In genomic region chr14:89417111-89417468, GRCh38 we compare ENCODE assay signal across 1 cellular context.
TF ChIP-seq lines count a peak whose summit lies in the region.

A gene with protein sequence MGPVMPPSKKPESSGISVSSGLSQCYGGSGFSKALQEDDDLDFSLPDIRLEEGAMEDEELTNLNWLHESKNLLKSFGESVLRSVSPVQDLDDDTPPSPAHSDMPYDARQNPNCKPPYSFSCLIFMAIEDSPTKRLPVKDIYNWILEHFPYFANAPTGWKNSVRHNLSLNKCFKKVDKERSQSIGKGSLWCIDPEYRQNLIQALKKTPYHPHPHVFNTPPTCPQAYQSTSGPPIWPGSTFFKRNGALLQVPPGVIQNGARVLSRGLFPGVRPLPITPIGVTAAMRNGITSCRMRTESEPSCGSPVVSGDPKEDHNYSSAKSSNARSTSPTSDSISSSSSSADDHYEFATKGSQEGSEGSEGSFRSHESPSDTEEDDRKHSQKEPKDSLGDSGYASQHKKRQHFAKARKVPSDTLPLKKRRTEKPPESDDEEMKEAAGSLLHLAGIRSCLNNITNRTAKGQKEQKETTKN (minus strand): TSS chr14:89417233. CDS start chr14:89412476, 4,757 bp downstream.

TF ChIP-seq in HepG2, 621 proteins besides CTCF, POLR2A, EP300 and RAD21 (continued from another document and continues in another):
- TF ChIP-seq NONO (IDR thresholded peaks at IDR 0.05) (no peak), NONO (CRISPR knock-in tag; conservative IDR thresholded peaks at IDR 0.05) (peak; percentile 60; the same call in 1 of the 2 replicates), NFATC3 (CRISPR knock-in tag; IDR thresholded peaks at IDR 0.05) (no peak), ASH2L (IDR thresholded peaks at IDR 0.05; ENCODE audit: insufficient read length, low read depth, low read length) (no peak), EEA1 (CRISPR knock-in tag; IDR thresholded peaks at IDR 0.05; ENCODE audit: borderline replicate concordance) (no peak), ZNF530 (CRISPR knock-in tag; IDR thresholded peaks at IDR 0.05; ENCODE audit: low read depth) (no peak), ZFP37 (CRISPR knock-in tag; IDR thresholded peaks at IDR 0.05; ENCODE audit: borderline replicate concordance) (no peak), SOX13 (IDR thresholded peaks at IDR 0.05) (no peak), SOX13 (CRISPR knock-in tag; conservative IDR thresholded peaks at IDR 0.05 in 1 of 2, IDR thresholded peaks at IDR 0.05 in 1 of 2) (peak in 1 of 2 experiments; percentile 50; a peak in 1 of 4 replicates), SMAD9 (CRISPR knock-in tag; IDR thresholded peaks at IDR 0.05) (no peak), MTA3 (CRISPR knock-in tag; IDR thresholded peaks at IDR 0.05) (no peak), ZNF605 (CRISPR knock-in tag; IDR thresholded peaks at IDR 0.05) (no peak), RXRA (CRISPR knock-in tag; IDR thresholded peaks at IDR 0.05) (no peak), MAF1 (CRISPR knock-in tag; IDR thresholded peaks at IDR 0.05; ENCODE audit: borderline replicate concordance) (no peak), ZNF326 (CRISPR knock-in tag; IDR thresholded peaks at IDR 0.05; ENCODE audit: borderline replicate concordance) (no peak), SKIL (CRISPR knock-in tag; IDR thresholded peaks at IDR 0.05; ENCODE audit: borderline replicate concordance) (peak; percentile 68), DMAP1 (CRISPR knock-in tag; IDR thresholded peaks at IDR 0.05) (no peak), SYNCRIP (IDR thresholded peaks at IDR 0.05; ENCODE audit: insufficient read depth, low read depth, low read length) (no peak), RORA (CRISPR knock-in tag; IDR thresholded peaks at IDR 0.05) (no peak), ZNF549 (CRISPR knock-in tag; IDR thresholded peaks at IDR 0.05) (no peak), ZNF264 (CRISPR knock-in tag; IDR thresholded peaks at IDR 0.05) (no peak), ZNF282 (IDR thresholded peaks at IDR 0.05; ENCODE audit: partially characterized antibody) (no peak), NR2F6 (IDR thresholded peaks at IDR 0.05) (peak; percentile 28; the same call in 1 of the 2 replicates), NR2F6 (CRISPR knock-in tag; IDR thresholded peaks at IDR 0.05) (no peak), ZKSCAN1 (IDR thresholded peaks at IDR 0.05; ENCODE audit: low read length) (no peak), SRSF1 (optimal IDR thresholded peaks at IDR 0.05; ENCODE audit: low read depth, low read length) (no peak), FOSL1 (CRISPR knock-in tag; IDR thresholded peaks at IDR 0.05; ENCODE audit: borderline replicate concordance) (no peak), SNAPC2 (CRISPR knock-in tag; IDR thresholded peaks at IDR 0.05) (no peak), ZNF34 (CRISPR knock-in tag; IDR thresholded peaks at IDR 0.05; ENCODE audit: borderline replicate concordance) (no peak), MAZ (IDR thresholded peaks at IDR 0.05; ENCODE audit: borderline replicate concordance, low read depth, low read length) (peak; percentile 99), MAZ (CRISPR knock-in tag; IDR thresholded peaks at IDR 0.05; ENCODE audit: low read depth) (0 out of 2 replicates have a peak, but pooled peaks have one; percentile 41), MIXL1 (CRISPR knock-in tag; IDR thresholded peaks at IDR 0.05) (no peak), ZBTB3 (CRISPR knock-in tag; IDR thresholded peaks at IDR 0.05; ENCODE audit: borderline replicate concordance, low read depth) (no peak), SALL2 (CRISPR knock-in tag; IDR thresholded peaks at IDR 0.05) (0 out of 2 replicates have a peak, but pooled peaks have one; percentile 21), HDAC2 (CRISPR knock-in tag; IDR thresholded peaks at IDR 0.05) (0 out of 2 replicates have a peak, but pooled peaks have one; percentile 3)
- TF ChIP-seq, protein P1, sequence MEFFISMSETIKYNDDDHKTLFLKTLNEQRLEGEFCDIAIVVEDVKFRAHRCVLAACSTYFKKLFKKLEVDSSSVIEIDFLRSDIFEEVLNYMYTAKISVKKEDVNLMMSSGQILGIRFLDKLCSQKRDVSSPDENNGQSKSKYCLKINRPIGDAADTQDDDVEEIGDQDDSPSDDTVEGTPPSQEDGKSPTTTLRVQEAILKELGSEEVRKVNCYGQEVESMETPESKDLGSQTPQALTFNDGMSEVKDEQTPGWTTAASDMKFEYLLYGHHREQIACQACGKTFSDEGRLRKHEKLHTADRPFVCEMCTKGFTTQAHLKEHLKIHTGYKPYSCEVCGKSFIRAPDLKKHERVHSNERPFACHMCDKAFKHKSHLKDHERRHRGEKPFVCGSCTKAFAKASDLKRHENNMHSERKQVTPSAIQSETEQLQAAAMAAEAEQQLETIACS (CRISPR knock-in tag; IDR thresholded peaks at IDR 0.05): no peak; the same call in 1 of the 2 replicates
- TF ChIP-seq, protein P2, sequence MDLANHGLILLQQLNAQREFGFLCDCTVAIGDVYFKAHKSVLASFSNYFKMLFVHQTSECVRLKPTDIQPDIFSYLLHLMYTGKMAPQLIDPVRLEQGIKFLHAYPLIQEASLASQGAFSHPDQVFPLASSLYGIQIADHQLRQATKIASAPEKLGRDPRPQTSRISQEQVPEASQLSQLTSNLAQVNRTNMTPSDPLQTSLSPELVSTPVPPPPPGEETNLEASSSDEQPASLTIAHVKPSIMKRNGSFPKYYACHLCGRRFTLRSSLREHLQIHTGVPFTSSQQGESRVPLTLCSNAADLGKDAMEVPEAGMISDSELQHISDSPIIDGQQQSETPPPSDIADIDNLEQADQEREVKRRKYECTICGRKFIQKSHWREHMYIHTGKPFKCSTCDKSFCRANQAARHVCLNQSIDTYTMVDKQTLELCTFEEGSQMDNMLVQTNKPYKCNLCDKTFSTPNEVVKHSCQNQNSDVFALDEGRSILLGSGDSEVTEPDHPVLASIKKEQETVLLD (CRISPR knock-in tag; IDR thresholded peaks at IDR 0.05; ENCODE audit: low read depth): 0 out of 2 replicates have a peak, but pooled peaks have one; percentile 16
- TF ChIP-seq, protein P3, sequence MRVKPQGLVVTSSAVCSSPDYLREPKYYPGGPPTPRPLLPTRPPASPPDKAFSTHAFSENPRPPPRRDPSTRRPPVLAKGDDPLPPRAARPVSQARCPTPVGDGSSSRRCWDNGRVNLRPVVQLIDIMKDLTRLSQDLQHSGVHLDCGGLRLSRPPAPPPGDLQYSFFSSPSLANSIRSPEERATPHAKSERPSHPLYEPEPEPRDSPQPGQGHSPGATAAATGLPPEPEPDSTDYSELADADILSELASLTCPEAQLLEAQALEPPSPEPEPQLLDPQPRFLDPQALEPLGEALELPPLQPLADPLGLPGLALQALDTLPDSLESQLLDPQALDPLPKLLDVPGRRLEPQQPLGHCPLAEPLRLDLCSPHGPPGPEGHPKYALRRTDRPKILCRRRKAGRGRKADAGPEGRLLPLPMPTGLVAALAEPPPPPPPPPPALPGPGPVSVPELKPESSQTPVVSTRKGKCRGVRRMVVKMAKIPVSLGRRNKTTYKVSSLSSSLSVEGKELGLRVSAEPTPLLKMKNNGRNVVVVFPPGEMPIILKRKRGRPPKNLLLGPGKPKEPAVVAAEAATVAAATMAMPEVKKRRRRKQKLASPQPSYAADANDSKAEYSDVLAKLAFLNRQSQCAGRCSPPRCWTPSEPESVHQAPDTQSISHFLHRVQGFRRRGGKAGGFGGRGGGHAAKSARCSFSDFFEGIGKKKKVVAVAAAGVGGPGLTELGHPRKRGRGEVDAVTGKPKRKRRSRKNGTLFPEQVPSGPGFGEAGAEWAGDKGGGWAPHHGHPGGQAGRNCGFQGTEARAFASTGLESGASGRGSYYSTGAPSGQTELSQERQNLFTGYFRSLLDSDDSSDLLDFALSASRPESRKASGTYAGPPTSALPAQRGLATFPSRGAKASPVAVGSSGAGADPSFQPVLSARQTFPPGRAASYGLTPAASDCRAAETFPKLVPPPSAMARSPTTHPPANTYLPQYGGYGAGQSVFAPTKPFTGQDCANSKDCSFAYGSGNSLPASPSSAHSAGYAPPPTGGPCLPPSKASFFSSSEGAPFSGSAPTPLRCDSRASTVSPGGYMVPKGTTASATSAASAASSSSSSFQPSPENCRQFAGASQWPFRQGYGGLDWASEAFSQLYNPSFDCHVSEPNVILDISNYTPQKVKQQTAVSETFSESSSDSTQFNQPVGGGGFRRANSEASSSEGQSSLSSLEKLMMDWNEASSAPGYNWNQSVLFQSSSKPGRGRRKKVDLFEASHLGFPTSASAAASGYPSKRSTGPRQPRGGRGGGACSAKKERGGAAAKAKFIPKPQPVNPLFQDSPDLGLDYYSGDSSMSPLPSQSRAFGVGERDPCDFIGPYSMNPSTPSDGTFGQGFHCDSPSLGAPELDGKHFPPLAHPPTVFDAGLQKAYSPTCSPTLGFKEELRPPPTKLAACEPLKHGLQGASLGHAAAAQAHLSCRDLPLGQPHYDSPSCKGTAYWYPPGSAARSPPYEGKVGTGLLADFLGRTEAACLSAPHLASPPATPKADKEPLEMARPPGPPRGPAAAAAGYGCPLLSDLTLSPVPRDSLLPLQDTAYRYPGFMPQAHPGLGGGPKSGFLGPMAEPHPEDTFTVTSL (CRISPR knock-in tag; IDR thresholded peaks at IDR 0.05; ENCODE audit: borderline replicate concordance): no peak
- TF ChIP-seq, protein P4, sequence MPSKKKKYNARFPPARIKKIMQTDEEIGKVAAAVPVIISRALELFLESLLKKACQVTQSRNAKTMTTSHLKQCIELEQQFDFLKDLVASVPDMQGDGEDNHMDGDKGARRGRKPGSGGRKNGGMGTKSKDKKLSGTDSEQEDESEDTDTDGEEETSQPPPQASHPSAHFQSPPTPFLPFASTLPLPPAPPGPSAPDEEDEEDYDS (CRISPR knock-in tag; IDR thresholded peaks at IDR 0.05): no peak
- TF ChIP-seq, protein P5, sequence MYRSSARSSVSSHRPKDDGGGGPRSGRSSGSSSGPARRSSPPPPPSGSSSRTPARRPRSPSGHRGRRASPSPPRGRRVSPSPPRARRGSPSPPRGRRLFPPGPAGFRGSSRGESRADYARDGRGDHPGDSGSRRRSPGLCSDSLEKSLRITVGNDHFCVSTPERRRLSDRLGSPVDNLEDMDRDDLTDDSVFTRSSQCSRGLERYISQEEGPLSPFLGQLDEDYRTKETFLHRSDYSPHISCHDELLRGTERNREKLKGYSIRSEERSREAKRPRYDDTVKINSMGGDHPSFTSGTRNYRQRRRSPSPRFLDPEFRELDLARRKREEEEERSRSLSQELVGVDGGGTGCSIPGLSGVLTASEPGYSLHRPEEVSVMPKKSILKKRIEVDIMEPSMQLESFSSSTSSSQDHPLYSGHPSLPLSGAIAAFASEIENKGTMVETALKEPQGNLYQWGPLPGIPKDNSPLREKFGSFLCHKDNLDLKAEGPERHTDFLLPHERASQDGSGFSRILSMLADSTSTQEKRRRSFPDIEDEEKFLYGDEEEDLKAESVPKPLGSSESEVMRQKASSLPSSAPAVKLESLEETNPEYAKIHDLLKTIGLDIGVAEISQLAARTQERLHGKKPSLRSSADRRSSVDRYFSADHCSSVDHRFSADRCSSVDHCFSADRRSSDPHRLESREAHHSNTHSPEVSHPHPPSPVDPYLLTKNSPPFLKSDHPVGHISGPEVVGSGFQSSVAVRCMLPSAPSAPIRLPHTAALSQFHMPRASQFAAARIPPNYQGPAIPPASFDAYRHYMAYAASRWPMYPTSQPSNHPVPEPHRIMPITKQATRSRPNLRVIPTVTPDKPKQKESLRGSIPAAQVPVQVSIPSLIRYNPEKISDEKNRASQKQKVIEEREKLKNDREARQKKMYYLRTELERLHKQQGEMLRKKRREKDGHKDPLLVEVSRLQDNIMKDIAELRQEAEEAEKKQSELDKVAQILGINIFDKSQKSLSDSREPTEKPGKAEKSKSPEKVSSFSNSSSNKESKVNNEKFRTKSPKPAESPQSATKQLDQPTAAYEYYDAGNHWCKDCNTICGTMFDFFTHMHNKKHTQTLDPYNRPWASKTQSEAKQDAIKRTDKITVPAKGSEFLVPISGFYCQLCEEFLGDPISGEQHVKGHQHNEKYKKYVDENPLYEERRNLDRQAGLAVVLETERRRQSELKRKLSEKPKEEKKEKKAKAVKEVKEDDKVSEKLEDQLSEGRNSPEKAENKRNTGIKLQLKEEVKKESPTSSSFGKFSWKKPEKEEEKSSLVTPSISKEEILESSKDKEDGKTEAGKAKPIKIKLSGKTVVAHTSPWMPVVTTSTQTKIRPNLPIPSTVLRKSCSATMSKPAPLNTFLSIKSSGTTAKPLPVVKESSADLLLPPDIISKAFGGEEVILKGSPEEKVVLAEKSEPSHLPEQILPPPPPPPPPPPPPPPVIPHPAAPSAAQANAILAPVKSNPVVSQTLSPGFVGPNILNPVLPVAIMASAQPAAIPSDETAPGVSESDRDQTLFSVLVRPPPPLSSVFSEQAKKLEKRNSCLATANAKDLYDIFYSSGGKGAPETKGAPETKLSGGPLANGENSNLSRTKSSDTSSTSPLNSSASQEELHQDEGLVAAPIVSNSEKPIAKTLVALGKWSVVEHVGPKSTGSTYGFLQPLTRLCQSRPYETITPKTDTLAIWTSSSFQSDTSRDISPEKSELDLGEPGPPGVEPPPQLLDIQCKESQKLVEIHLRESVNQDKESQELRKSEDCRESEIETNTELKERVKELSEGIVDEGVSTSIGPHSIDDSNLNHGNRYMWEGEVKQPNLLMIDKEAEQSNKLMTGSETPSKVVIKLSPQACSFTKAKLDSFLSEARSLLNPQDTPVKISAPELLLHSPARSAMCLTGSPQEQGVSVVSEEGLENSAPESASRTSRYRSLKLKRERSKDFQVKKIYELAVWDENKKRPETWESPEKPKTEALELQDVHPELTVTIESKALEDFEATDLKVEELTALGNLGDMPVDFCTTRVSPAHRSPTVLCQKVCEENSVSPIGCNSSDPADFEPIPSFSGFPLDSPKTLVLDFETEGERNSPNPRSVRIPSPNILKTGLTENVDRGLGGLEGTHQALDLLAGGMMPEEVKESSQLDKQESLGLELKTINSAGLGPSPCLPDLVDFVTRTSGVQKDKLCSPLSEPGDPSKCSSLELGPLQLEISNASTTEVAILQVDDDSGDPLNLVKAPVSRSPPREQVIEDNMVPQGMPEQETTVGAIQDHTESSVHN (CRISPR knock-in tag; IDR thresholded peaks at IDR 0.05): no peak
- TF ChIP-seq, protein P6, sequence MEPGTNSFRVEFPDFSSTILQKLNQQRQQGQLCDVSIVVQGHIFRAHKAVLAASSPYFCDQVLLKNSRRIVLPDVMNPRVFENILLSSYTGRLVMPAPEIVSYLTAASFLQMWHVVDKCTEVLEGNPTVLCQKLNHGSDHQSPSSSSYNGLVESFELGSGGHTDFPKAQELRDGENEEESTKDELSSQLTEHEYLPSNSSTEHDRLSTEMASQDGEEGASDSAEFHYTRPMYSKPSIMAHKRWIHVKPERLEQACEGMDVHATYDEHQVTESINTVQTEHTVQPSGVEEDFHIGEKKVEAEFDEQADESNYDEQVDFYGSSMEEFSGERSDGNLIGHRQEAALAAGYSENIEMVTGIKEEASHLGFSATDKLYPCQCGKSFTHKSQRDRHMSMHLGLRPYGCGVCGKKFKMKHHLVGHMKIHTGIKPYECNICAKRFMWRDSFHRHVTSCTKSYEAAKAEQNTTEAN (CRISPR knock-in tag; conservative IDR thresholded peaks at IDR 0.05): no peak
